4 cellular contexts compared by ENCODE assay signal in the genomic region with DNA sequence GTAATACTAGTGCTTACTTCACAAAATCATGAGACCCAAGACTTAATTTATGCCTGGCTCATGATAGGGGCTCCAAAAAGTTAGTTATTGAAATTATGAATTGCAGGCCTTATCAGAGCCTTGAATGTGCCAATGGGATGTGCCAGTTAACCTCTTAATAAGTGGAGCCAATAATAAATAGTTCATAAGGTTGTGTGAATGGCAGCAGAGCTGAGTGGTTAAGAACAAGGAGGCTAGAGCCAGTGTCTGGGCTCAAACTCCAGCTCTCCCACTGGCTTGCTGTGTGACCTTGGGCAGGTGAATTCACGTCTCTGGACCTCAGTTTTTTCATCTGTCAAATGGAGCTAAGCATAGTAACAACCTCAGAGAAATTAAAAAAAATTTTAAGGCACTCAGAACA.
TF ChIP-seq lines count a peak whose summit lies in the region.

No MANE protein-coding gene starts in this region.

TF ChIP-seq in HepG2, 621 proteins besides CTCF, POLR2A, EP300 and RAD21:
- peak; percentile 65; the same call in 1 of the 2 replicates for TF ChIP-seq ZNF768 (CRISPR knock-in tag; IDR thresholded peaks at IDR 0.05)
- TF ChIP-seq, protein P1, sequence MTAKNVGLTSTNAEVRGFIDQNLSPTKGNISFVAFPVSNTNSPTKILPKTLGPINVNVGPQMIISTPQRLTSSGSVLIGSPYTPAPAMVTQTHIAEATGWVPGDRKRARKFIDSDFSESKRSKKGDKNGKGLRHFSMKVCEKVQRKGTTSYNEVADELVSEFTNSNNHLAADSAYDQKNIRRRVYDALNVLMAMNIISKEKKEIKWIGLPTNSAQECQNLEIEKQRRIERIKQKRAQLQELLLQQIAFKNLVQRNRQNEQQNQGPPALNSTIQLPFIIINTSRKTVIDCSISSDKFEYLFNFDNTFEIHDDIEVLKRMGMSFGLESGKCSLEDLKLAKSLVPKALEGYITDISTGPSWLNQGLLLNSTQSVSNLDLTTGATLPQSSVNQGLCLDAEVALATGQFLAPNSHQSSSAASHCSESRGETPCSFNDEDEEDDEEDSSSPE (CRISPR knock-in tag; IDR thresholded peaks at IDR 0.05): no peak

TF ChIP-seq in HEK293, 187 proteins besides CTCF, POLR2A, EP300 and RAD21:
- peak; percentile 98 for TF ChIP-seq ZNF239 (tag by site-specific recombination; IDR thresholded peaks at IDR 0.05)
- no peak for TF ChIP-seq ZNF426 (tag by site-specific recombination; IDR thresholded peaks at IDR 0.05)
- peak; percentile 59; the same call in 1 of the 2 replicates for TF ChIP-seq ZNF768 (tag by site-specific recombination; IDR thresholded peaks at IDR 0.05)

TF ChIP-seq in K562, 482 proteins besides CTCF, POLR2A, EP300 and RAD21:
- peak; percentile 75 for TF ChIP-seq CHD4 (IDR thresholded peaks at IDR 0.05; ENCODE audit: insufficient read depth, insufficient replicate concordance, low read depth, low read length, poor library complexity, severe bottlenecking)
- peak; percentile 96 for TF ChIP-seq SMARCA5 (IDR thresholded peaks at IDR 0.05)
- peak; percentile 62 to 83 for TF ChIP-seq KDM1A (IDR thresholded peaks at IDR 0.05)
- TF ChIP-seq DNMT1 (IDR thresholded peaks at IDR 0.05): peak; percentile 80; the same call in 1 of the 2 replicates
- TF ChIP-seq ZNF239 (CRISPR knock-in tag; IDR thresholded peaks at IDR 0.05): peak; percentile 100
- TF ChIP-seq PTBP1 (IDR thresholded peaks at IDR 0.05; ENCODE audit: low read depth, low read length): 0 out of 2 replicates have a peak, but pooled peaks have one; percentile 78
- TF ChIP-seq ADNP (tag; IDR thresholded peaks at IDR 0.05): peak; percentile 89
- no peak for TF ChIP-seq CREBBP (IDR thresholded peaks at IDR 0.05; ENCODE audit: low read depth, low read length)
- TF ChIP-seq RBM25 (IDR thresholded peaks at IDR 0.05; ENCODE audit: low read depth, low read length, severe bottlenecking): peak; percentile 96
- TF ChIP-seq HNRNPK (IDR thresholded peaks at IDR 0.05; ENCODE audit: low read depth, low read length, poor library complexity, severe bottlenecking): no peak
- peak; percentile 85 for TF ChIP-seq HDAC2 (IDR thresholded peaks at IDR 0.05)
- TF ChIP-seq BCOR (IDR thresholded peaks at IDR 0.05): peak; percentile 96
- no peak for TF ChIP-seq ZNF41 (CRISPR knock-in tag; conservative IDR thresholded peaks at IDR 0.05)
- TF ChIP-seq BRD9 (IDR thresholded peaks at IDR 0.05; ENCODE audit: low read depth, partially characterized antibody): peak; percentile 74
- TF ChIP-seq RBM14 (IDR thresholded peaks at IDR 0.05; ENCODE audit: borderline replicate concordance, insufficient read depth, low read depth, low read length): no peak
- no peak for TF ChIP-seq JUND (IDR thresholded peaks at IDR 0.05; ENCODE audit: borderline replicate concordance, low read depth, low read length)
- no peak for TF ChIP-seq JUND (tag; IDR thresholded peaks at IDR 0.05; ENCODE audit: borderline replicate concordance, low read depth, low read length)
- peak; percentile 32 to 43; a peak in 2 of 4 replicates for TF ChIP-seq RCOR1 (IDR thresholded peaks at IDR 0.05; ENCODE audit: borderline replicate concordance in 1 of 2, low read depth in 2 of 2, low read length in 2 of 2)

TF ChIP-seq in H1, 55 proteins besides CTCF, POLR2A, EP300 and RAD21:
- no peak for TF ChIP-seq CBX5 (IDR thresholded peaks at IDR 0.05; ENCODE audit: low read depth, low read length)
- no peak for TF ChIP-seq RNF2 (IDR thresholded peaks at IDR 0.05; ENCODE audit: borderline replicate concordance, low read depth, low read length, missing control alignments, poor library complexity, severe bottlenecking)
- peak; percentile 56; the same call in 1 of the 2 replicates for TF ChIP-seq KDM1A (IDR thresholded peaks at IDR 0.05; ENCODE audit: borderline replicate concordance, low read length)
- no peak for TF ChIP-seq FOSL1 (IDR thresholded peaks at IDR 0.05; ENCODE audit: insufficient read depth, low read depth, low read length)
- no peak for TF ChIP-seq GTF2F1 (IDR thresholded peaks at IDR 0.05; ENCODE audit: borderline replicate concordance, low read depth, low read length)
- TF ChIP-seq MAFK (IDR thresholded peaks at IDR 0.05; ENCODE audit: low read depth, low read length): no peak
